1 cellular context compared by ENCODE assay signal in genomic region chr4:121869841-121870822, GRCh38.
TF ChIP-seq lines count a peak whose summit lies in the region.

BBS7 (minus strand) TSS chr4:121870474; CDS start chr4:121870313, 161 bp downstream.

TF ChIP-seq in HepG2, 621 proteins besides CTCF, POLR2A, EP300 and RAD21 (continued from another document and continues in another):
- TF ChIP-seq ZBED4 (CRISPR knock-in tag; IDR thresholded peaks at IDR 0.05; ENCODE audit: borderline replicate concordance) (peak; percentile 48; the same call in 1 of the 2 replicates), ZNF547 (CRISPR knock-in tag; IDR thresholded peaks at IDR 0.05) (peak; percentile 23; the same call in 1 of the 2 replicates), HOXA7 (CRISPR knock-in tag; IDR thresholded peaks at IDR 0.05) (no peak), GABPB1 (CRISPR knock-in tag; IDR thresholded peaks at IDR 0.05) (peak; percentile 69; the same call in 1 of the 2 replicates), KMT2A (CRISPR knock-in tag; IDR thresholded peaks at IDR 0.05) (peak; percentile 84; the same call in 1 of the 2 replicates), SP1 (IDR thresholded peaks at IDR 0.05) (no peak), SP1 (CRISPR knock-in tag; IDR thresholded peaks at IDR 0.05) (peak; percentile 55), IRF2 (CRISPR knock-in tag; IDR thresholded peaks at IDR 0.05) (peak; percentile 63; the same call in 1 of the 2 replicates), TRIM24 (CRISPR knock-in tag; IDR thresholded peaks at IDR 0.05) (no peak), ZNF678 (CRISPR knock-in tag; IDR thresholded peaks at IDR 0.05) (0 out of 2 replicates have a peak, but pooled peaks have one; percentile 26), JARID2 (CRISPR knock-in tag; IDR thresholded peaks at IDR 0.05; ENCODE audit: insufficient replicate concordance) (peak; percentile 42), ZNF556 (CRISPR knock-in tag; IDR thresholded peaks at IDR 0.05; ENCODE audit: borderline replicate concordance) (peak; percentile 46; the same call in 1 of the 2 replicates), TAF1 (CRISPR knock-in tag; IDR thresholded peaks at IDR 0.05) (peak; percentile 74), HDAC1 (CRISPR knock-in tag; IDR thresholded peaks at IDR 0.05) (peak; percentile 37), ELF4 (CRISPR knock-in tag; IDR thresholded peaks at IDR 0.05; ENCODE audit: borderline replicate concordance) (0 out of 2 replicates have a peak, but pooled peaks have one; percentile 29), ZHX1 (CRISPR knock-in tag; IDR thresholded peaks at IDR 0.05; ENCODE audit: low read depth) (0 out of 2 replicates have a peak, but pooled peaks have one; percentile 7), BORCS8-MEF2B (CRISPR knock-in tag; IDR thresholded peaks at IDR 0.05) (peak; percentile 19; the same call in 1 of the 2 replicates), HMG20A (CRISPR knock-in tag; IDR thresholded peaks at IDR 0.05; ENCODE audit: borderline replicate concordance) (no peak), POGZ (CRISPR knock-in tag; IDR thresholded peaks at IDR 0.05) (peak; percentile 62), ZNF543 (CRISPR knock-in tag; IDR thresholded peaks at IDR 0.05) (0 out of 2 replicates have a peak, but pooled peaks have one; percentile 61), RBFOX2 (IDR thresholded peaks at IDR 0.05; ENCODE audit: low read depth, low read length) (peak; percentile 78), SRSF1 (optimal IDR thresholded peaks at IDR 0.05; ENCODE audit: low read depth, low read length) (peak; percentile 37), HMG20B (CRISPR knock-in tag; conservative IDR thresholded peaks at IDR 0.05) (no peak), SMAD3 (CRISPR knock-in tag; IDR thresholded peaks at IDR 0.05) (no peak; the same call in 1 of the 2 replicates), TBX2 (CRISPR knock-in tag; IDR thresholded peaks at IDR 0.05; ENCODE audit: borderline replicate concordance) (peak; percentile 29; the same call in 1 of the 2 replicates), NCOA2 (CRISPR knock-in tag; IDR thresholded peaks at IDR 0.05) (no peak), SIN3A (IDR thresholded peaks at IDR 0.05; ENCODE audit: borderline replicate concordance, low read depth, low read length) (peak; percentile 28; the same call in 1 of the 2 replicates), ZNF891 (CRISPR knock-in tag; IDR thresholded peaks at IDR 0.05) (0 out of 2 replicates have a peak, but pooled peaks have one; percentile 25), PAWR (CRISPR knock-in tag; IDR thresholded peaks at IDR 0.05; ENCODE audit: borderline replicate concordance) (no peak), ZNF335 (CRISPR knock-in tag; IDR thresholded peaks at IDR 0.05) (peak; percentile 34; the same call in 1 of the 2 replicates), TP53 (CRISPR knock-in tag; conservative IDR thresholded peaks at IDR 0.05) (0 out of 2 replicates have a peak, but pooled peaks have one; percentile 54), ISX (CRISPR knock-in tag; conservative IDR thresholded peaks at IDR 0.05) (0 out of 2 replicates have a peak, but pooled peaks have one; percentile 21), HMGXB4 (CRISPR knock-in tag; IDR thresholded peaks at IDR 0.05; ENCODE audit: borderline replicate concordance in 1 of 2, low read depth in 1 of 2) (peak in 1 of 2 experiments; percentile 77; a peak in 3 of 4 replicates), ZNF44 (CRISPR knock-in tag; IDR thresholded peaks at IDR 0.05) (0 out of 2 replicates have a peak, but pooled peaks have one; percentile 41)
- TF ChIP-seq, protein P1, sequence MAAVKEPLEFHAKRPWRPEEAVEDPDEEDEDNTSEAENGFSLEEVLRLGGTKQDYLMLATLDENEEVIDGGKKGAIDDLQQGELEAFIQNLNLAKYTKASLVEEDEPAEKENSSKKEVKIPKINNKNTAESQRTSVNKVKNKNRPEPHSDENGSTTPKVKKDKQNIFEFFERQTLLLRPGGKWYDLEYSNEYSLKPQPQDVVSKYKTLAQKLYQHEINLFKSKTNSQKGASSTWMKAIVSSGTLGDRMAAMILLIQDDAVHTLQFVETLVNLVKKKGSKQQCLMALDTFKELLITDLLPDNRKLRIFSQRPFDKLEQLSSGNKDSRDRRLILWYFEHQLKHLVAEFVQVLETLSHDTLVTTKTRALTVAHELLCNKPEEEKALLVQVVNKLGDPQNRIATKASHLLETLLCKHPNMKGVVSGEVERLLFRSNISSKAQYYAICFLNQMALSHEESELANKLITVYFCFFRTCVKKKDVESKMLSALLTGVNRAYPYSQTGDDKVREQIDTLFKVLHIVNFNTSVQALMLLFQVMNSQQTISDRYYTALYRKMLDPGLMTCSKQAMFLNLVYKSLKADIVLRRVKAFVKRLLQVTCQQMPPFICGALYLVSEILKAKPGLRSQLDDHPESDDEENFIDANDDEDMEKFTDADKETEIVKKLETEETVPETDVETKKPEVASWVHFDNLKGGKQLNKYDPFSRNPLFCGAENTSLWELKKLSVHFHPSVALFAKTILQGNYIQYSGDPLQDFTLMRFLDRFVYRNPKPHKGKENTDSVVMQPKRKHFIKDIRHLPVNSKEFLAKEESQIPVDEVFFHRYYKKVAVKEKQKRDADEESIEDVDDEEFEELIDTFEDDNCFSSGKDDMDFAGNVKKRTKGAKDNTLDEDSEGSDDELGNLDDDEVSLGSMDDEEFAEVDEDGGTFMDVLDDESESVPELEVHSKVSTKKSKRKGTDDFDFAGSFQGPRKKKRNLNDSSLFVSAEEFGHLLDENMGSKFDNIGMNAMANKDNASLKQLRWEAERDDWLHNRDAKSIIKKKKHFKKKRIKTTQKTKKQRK (IDR thresholded peaks at IDR 0.05; ENCODE audit: low read length), result no peak
- TF ChIP-seq, protein P2, sequence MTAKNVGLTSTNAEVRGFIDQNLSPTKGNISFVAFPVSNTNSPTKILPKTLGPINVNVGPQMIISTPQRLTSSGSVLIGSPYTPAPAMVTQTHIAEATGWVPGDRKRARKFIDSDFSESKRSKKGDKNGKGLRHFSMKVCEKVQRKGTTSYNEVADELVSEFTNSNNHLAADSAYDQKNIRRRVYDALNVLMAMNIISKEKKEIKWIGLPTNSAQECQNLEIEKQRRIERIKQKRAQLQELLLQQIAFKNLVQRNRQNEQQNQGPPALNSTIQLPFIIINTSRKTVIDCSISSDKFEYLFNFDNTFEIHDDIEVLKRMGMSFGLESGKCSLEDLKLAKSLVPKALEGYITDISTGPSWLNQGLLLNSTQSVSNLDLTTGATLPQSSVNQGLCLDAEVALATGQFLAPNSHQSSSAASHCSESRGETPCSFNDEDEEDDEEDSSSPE (CRISPR knock-in tag; IDR thresholded peaks at IDR 0.05), result peak; percentile 55
- TF ChIP-seq, protein P3, sequence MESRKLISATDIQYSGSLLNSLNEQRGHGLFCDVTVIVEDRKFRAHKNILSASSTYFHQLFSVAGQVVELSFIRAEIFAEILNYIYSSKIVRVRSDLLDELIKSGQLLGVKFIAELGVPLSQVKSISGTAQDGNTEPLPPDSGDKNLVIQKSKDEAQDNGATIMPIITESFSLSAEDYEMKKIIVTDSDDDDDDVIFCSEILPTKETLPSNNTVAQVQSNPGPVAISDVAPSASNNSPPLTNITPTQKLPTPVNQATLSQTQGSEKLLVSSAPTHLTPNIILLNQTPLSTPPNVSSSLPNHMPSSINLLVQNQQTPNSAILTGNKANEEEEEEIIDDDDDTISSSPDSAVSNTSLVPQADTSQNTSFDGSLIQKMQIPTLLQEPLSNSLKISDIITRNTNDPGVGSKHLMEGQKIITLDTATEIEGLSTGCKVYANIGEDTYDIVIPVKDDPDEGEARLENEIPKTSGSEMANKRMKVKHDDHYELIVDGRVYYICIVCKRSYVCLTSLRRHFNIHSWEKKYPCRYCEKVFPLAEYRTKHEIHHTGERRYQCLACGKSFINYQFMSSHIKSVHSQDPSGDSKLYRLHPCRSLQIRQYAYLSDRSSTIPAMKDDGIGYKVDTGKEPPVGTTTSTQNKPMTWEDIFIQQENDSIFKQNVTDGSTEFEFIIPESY (CRISPR knock-in tag; IDR thresholded peaks at IDR 0.05), result 0 out of 2 replicates have a peak, but pooled peaks have one; percentile 8
- TF ChIP-seq, protein P4, sequence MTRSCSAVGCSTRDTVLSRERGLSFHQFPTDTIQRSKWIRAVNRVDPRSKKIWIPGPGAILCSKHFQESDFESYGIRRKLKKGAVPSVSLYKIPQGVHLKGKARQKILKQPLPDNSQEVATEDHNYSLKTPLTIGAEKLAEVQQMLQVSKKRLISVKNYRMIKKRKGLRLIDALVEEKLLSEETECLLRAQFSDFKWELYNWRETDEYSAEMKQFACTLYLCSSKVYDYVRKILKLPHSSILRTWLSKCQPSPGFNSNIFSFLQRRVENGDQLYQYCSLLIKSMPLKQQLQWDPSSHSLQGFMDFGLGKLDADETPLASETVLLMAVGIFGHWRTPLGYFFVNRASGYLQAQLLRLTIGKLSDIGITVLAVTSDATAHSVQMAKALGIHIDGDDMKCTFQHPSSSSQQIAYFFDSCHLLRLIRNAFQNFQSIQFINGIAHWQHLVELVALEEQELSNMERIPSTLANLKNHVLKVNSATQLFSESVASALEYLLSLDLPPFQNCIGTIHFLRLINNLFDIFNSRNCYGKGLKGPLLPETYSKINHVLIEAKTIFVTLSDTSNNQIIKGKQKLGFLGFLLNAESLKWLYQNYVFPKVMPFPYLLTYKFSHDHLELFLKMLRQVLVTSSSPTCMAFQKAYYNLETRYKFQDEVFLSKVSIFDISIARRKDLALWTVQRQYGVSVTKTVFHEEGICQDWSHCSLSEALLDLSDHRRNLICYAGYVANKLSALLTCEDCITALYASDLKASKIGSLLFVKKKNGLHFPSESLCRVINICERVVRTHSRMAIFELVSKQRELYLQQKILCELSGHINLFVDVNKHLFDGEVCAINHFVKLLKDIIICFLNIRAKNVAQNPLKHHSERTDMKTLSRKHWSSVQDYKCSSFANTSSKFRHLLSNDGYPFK (CRISPR knock-in tag; IDR thresholded peaks at IDR 0.05; ENCODE audit: borderline replicate concordance), result peak; percentile 29; the same call in 1 of the 2 replicates
- TF ChIP-seq, protein P5, sequence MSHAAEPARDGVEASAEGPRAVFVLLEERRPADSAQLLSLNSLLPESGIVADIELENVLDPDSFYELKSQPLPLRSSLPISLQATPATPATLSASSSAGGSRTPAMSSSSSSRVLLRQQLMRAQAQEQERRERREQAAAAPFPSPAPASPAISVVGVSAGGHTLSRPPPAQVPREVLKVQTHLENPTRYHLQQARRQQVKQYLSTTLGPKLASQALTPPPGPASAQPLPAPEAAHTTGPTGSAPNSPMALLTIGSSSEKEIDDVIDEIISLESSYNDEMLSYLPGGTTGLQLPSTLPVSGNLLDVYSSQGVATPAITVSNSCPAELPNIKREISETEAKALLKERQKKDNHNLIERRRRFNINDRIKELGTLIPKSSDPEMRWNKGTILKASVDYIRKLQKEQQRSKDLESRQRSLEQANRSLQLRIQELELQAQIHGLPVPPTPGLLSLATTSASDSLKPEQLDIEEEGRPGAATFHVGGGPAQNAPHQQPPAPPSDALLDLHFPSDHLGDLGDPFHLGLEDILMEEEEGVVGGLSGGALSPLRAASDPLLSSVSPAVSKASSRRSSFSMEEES (CRISPR knock-in tag; IDR thresholded peaks at IDR 0.05), result no peak
